Comparison of ENCODE assay signal across 20 cellular contexts in genomic region chr19:47309038-47309437, GRCh38. TPM values are rescaled to one million over a fixed set of nuclear protein-coding genes. Genes with fewer than 3 reads are reported as not detected.
DNase-seq lines count a peak whose midpoint lies in the region; ATAC-seq and TF ChIP-seq lines count a peak whose summit lies in the region.
"Had no signal": no experiment of that assay in that cellular context is flagged by ENCODE, and none has a peak within 500 bp of the region (broad histone marks: within the 10 kb centered on the region; RNA-seq: fewer than 3 reads in every experiment).

No MANE protein-coding gene starts in this region.

- H3K27me3 Mint-ChIP-seq in GM23338 (ENCODE audit: insufficient read depth, low read depth, poor library complexity) = peaks cover 3% of the 10 kb centered on the region
- peaks cover 27% of the 10 kb centered on the region for H3K27me3 Mint-ChIP-seq in activated naive CD8-positive, alpha-beta T cell treated with anti-CD3 and anti-CD28 coated beads for 36 hours

- no peaks in the 10 kb centered on the region for H3K79me2 ChIP-seq in GM23338 (replicated peaks; ENCODE audit: insufficient read depth)

- H3K27ac Mint-ChIP-seq in GM23338 = no peak overlapping the region
- H3K27ac Mint-ChIP-seq in activated naive CD8-positive, alpha-beta T cell treated with anti-CD3 and anti-CD28 coated beads for 36 hours = no peak overlapping the region
- H3K27ac Mint-ChIP-seq: activated T-helper 2 cell treated with anti-CD3 and anti-CD28 coated beads, Interferon-gamma antibody, Interleukin-2, Interleukin-4, amounts not matched to agents 10 μg/mL and 5 μg/mL and 100 μg/mL, durations not matched to agents 14 hours and 24 hours and 36 hours; immature natural killer cell had no signal

- H3K36me3 ChIP-seq in thoracic aorta (no peaks in the 10 kb centered on the region), GM23338 (ENCODE audit: insufficient read depth) (no peaks in the 10 kb centered on the region)
- H3K36me3 ChIP-seq: adrenal gland, tibial nerve had no signal

- H3K4me1 Mint-ChIP-seq in GM23338 = peaks cover 2% of the 10 kb centered on the region; the same call in 2 of the 3 replicates
- peaks cover 4% of the 10 kb centered on the region for H3K4me1 Mint-ChIP-seq in activated naive CD8-positive, alpha-beta T cell treated with anti-CD3 and anti-CD28 coated beads for 36 hours

- no peaks in the 10 kb centered on the region for H3K9me2 ChIP-seq in GM23338 (ENCODE audit: insufficient read depth)

- ATAC-seq in thoracic aorta (ENCODE audit: insufficient number of reproducible peaks, low FRiP score, low read depth) (no peak), GM23338 (no peak)
- ATAC-seq: HCT116 had no signal

- no peak overlapping the region for H3K4me3 Mint-ChIP-seq in GM23338
- no peak overlapping the region for H3K4me3 Mint-ChIP-seq in activated naive CD8-positive, alpha-beta T cell treated with anti-CD3 and anti-CD28 coated beads for 36 hours
- H3K4me3 Mint-ChIP-seq: immature natural killer cell had no signal

- H4K20me1 ChIP-seq in GM23338 (replicated peaks; ENCODE audit: insufficient read depth) = no peaks in the 10 kb centered on the region

- no peaks in the 10 kb centered on the region for H3K36me3 Mint-ChIP-seq in GM23338 (ENCODE audit: low read depth)
- H3K36me3 Mint-ChIP-seq in activated naive CD8-positive, alpha-beta T cell treated with anti-CD3 and anti-CD28 coated beads for 36 hours = no peaks in the 10 kb centered on the region

- peaks cover 3% of the 10 kb centered on the region for H3K9me3 Mint-ChIP-seq in GM23338
- no peaks in the 10 kb centered on the region for H3K9me3 Mint-ChIP-seq in activated naive CD8-positive, alpha-beta T cell treated with anti-CD3 and anti-CD28 coated beads for 36 hours
- H3K9me3 Mint-ChIP-seq: activated T-helper 2 cell treated with anti-CD3 and anti-CD28 coated beads, Interferon-gamma antibody, Interleukin-2, Interleukin-4, amounts not matched to agents 10 μg/mL and 5 μg/mL and 100 μg/mL, durations not matched to agents 14 hours and 24 hours and 36 hours had no signal

- peaks cover 22 to 23% of the 10 kb centered on the region in 2 donors for H3K4me1 ChIP-seq in thoracic aorta (ENCODE audit: control insufficient read depth in 1 of 2, low read depth in 2 of 2)
- no peaks in the 10 kb centered on the region for H3K4me1 ChIP-seq in GM23338 (ENCODE audit: insufficient read depth)

- no peak for TF ChIP-seq POLR2A in NB4 (IDR thresholded peaks at IDR 0.05; ENCODE audit: extremely low read depth, insufficient read length)

- H3K9me3 ChIP-seq in thoracic aorta = no peaks in the 10 kb centered on the region
- H3K9me3 ChIP-seq: adrenal gland, heart right ventricle, tibial nerve had no signal

- H3K27me3 ChIP-seq in thoracic aorta (replicated peaks; ENCODE audit: insufficient read depth) (no peaks in the 10 kb centered on the region), GM23338 (ENCODE audit: insufficient read depth) (no peaks in the 10 kb centered on the region)
- H3K27me3 ChIP-seq: adrenal gland, tibial nerve had no signal

- H3F3A ChIP-seq in GM23338 (replicated peaks; ENCODE audit: low read depth) = no peaks in the 10 kb centered on the region

- no peak for TF ChIP-seq CTCF in NB4 (IDR thresholded peaks at IDR 0.05; ENCODE audit: low read depth, low read length)
- no peak for TF ChIP-seq CTCF in fibroblast of mammary gland (conservative IDR thresholded peaks at IDR 0.05; ENCODE audit: control insufficient read depth, insufficient read depth, low read depth, low read length)
- TF ChIP-seq CTCF in thoracic aorta (IDR thresholded peaks at IDR 0.05) = no peak
- TF ChIP-seq CTCF in GM23338 (conservative IDR thresholded peaks at IDR 0.05; ENCODE audit: low read depth in 2 of 2) = no peak

- H3K4me3 ChIP-seq in NB4 (ENCODE audit: low read depth, low read length) (no peak overlapping the region), fibroblast of mammary gland (ENCODE audit: control insufficient read depth, low read depth, low read length) (no peak overlapping the region), thoracic aorta (peak overlapping the region; percentile 53), GM23338 (no peak overlapping the region)
- H3K4me3 ChIP-seq: adrenal gland had no signal

- H3K4me2 ChIP-seq in GM23338 = no peak overlapping the region

- peak; percentile 60 for DNase-seq in D341Med (ENCODE audit: low spot score)
- peak; percentile 52 for DNase-seq in NB4 (ENCODE audit: low read depth)
- peak; percentile 36 for DNase-seq in fibroblast of mammary gland (ENCODE audit: low read depth)
- no peak for DNase-seq in thoracic aorta (ENCODE audit: low spot score)
- no peak for DNase-seq in GM23338 (ENCODE audit: low spot score)
- DNase-seq in NCI-H146 treated with DMSO at 0.1 percent for 48 hours (lab: John Stamatoyannopoulos, UW; ENCODE audit: unreplicated experiment) = no peak
- DNase-seq in activated naive CD8-positive, alpha-beta T cell treated with anti-CD3 and anti-CD28 coated beads for 36 hours = no peak
- DNase-seq: activated CD4-positive, alpha-beta T cell treated with anti-CD3 and anti-CD28 coated beads for 4 hours; effector CD4-positive, alpha-beta T cell; immature natural killer cell; NCI-H2029; NCI-H446 treated with DMSO at 0.1 percent for 48 hours; retina; SW 1271 had no signal

- no peak overlapping the region for H2AFZ ChIP-seq in GM23338

- H3K27ac ChIP-seq in thoracic aorta = peak overlapping the region in 1 of 2 donors; percentile 25
- H3K27ac ChIP-seq in GM23338 (ENCODE audit: low read depth) = no peak overlapping the region

TF ChIP-seq in GM23338, 12 proteins besides CTCF, POLR2A, EP300 and RAD21 (continues in another document):
- no peak for TF ChIP-seq ZNF331 (CRISPR knock-in tag; IDR thresholded peaks at IDR 0.05; ENCODE audit: low read depth)

RNA-seq across cellular contexts. Expression of gene C5AR1, which starts 0.6 kb away (rescaled TPM):
- total RNA-seq in thoracic aorta = 10 to 100 TPM; 37.6 to 51.9 TPM
- 0.58 TPM in 1 of 2 replicates, not detected in the other for total RNA-seq in GM23338 (2014; rRNA removed; shearing (Covaris generic))
- 0.08 TPM in 1 of 2 replicates, not detected in the other for polyA plus RNA-seq in GM23338 (2016; fragmentation: Nextera tagmentation; extraction: Ambion mirVana)
- 1 to 10 TPM; 1.4 to 1.8 TPM for total RNA-seq in activated naive CD8-positive, alpha-beta T cell treated with anti-CD3 and anti-CD28 coated beads for 36 hours

RNA-seq across cellular contexts. Expression of gene C5AR2, which starts 22.9 kb away (rescaled TPM):
- total RNA-seq in thoracic aorta = 10 to 100 TPM; 10.3 to 25.7 TPM
- total RNA-seq in GM23338 (2014; rRNA removed; shearing (Covaris generic)) = 0.28 TPM in 1 of 2 replicates, not detected in the other
- polyA plus RNA-seq in GM23338 (2016; fragmentation: Nextera tagmentation; extraction: Ambion mirVana) = not detected in 2 replicates
- total RNA-seq in activated naive CD8-positive, alpha-beta T cell treated with anti-CD3 and anti-CD28 coated beads for 36 hours = not detected
- total RNA-seq: activated T-helper 2 cell treated with anti-CD3 and anti-CD28 coated beads, Interferon-gamma antibody, Interleukin-2, Interleukin-4, amounts not matched to agents 10 μg/mL and 5 μg/mL and 100 μg/mL, durations not matched to agents 14 hours and 24 hours and 36 hours had no signal
- polyA plus RNA-seq: BJ had no signal

RNA-seq across cellular contexts. Expression of gene INAFM1, which starts 34.4 kb away (rescaled TPM):
- total RNA-seq in thoracic aorta = 10 to 100 TPM; 10.3 to 18.6 TPM
- 1.7 and 2.9 TPM in 2 replicates for total RNA-seq in GM23338 (2014; rRNA removed; shearing (Covaris generic))
- polyA plus RNA-seq in GM23338 (2016; fragmentation: Nextera tagmentation; extraction: Ambion mirVana) = 10.2 and 12.7 TPM in 2 replicates
- 10 to 100 TPM in 1 of 2 experiments, 1 to 10 TPM in 1; 9.8 to 10.6 TPM for total RNA-seq in activated naive CD8-positive, alpha-beta T cell treated with anti-CD3 and anti-CD28 coated beads for 36 hours

RNA-seq across cellular contexts. Expression of gene DHX34, which starts 40.1 kb away (rescaled TPM):
- 10 to 100 TPM; 20.4 to 21.3 TPM for total RNA-seq in thoracic aorta
- 42.8 and 50.1 TPM in 2 replicates for total RNA-seq in GM23338 (2014; rRNA removed; shearing (Covaris generic))
- 16.3 and 16.7 TPM in 2 replicates for polyA plus RNA-seq in GM23338 (2016; fragmentation: Nextera tagmentation; extraction: Ambion mirVana)
- 10 to 100 TPM; 17.4 to 19.5 TPM for total RNA-seq in activated naive CD8-positive, alpha-beta T cell treated with anti-CD3 and anti-CD28 coated beads for 36 hours

RNA-seq across cellular contexts. Expression of gene CCDC9, which starts 52.7 kb away (rescaled TPM):
- total RNA-seq in thoracic aorta = 10 to 100 TPM; 26.7 to 38.9 TPM
- 14.5 and 17.3 TPM in 2 replicates for total RNA-seq in GM23338 (2014; rRNA removed; shearing (Covaris generic))
- polyA plus RNA-seq in GM23338 (2016; fragmentation: Nextera tagmentation; extraction: Ambion mirVana) = 15.0 and 15.3 TPM in 2 replicates
- total RNA-seq in activated naive CD8-positive, alpha-beta T cell treated with anti-CD3 and anti-CD28 coated beads for 36 hours = 10 to 100 TPM; 28.4 to 29.3 TPM

Comparison
In these comparisons a context has a peak if more than half of its experiments do, and no peak if none do; other contexts are left out.
1. DNase-seq: peak in D341Med (single experiment), NB4 (single experiment) and fibroblast of mammary gland (single experiment); none in thoracic aorta (single experiment), GM23338 (single experiment), NCI-H146 treated with DMSO at 0.1 percent for 48 hours (single experiment) and activated naive CD8-positive, alpha-beta T cell treated with anti-CD3 and anti-CD28 coated beads for 36 hours (single experiment).
2. RNA of gene C5AR1, which starts 0.6 kb away (total RNA-seq): 37.6 to 51.9 TPM in thoracic aorta; 1.4 to 1.8 TPM in activated naive CD8-positive, alpha-beta T cell treated with anti-CD3 and anti-CD28 coated beads for 36 hours and 0.58 TPM in GM23338; every median in the first group is over 10 times any median in the second.